Comparison of ENCODE assay signal across 17 cellular contexts in the genomic region with DNA sequence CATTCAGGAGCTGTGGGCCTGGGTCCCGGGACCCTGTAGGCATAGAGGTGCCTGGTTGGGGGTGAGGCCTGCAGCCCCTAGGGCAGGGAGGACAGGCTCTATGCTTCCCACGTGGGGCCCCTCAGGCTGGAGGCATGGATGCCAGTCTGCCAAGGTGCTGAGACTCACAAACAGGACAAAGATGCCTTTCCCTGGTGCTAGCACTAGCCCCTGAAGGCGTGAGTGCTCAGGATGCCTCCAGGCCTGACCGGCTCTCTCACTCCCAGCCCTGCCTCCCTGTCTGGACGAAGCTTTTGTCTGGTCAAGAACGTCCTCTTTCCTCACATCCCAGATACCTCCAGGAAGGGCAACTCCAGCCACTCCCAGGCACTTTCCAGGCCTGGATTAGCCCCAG. TPM values are rescaled to one million over a fixed set of nuclear protein-coding genes. Genes with fewer than 3 reads are reported as not detected.
DNase-seq lines count a peak whose midpoint lies in the region; FAIRE-seq and TF ChIP-seq lines count a peak whose summit lies in the region.
"Had no signal": no experiment of that assay in that cellular context is flagged by ENCODE, and none has a peak within 500 bp of the region (broad histone marks: within the 10 kb centered on the region; RNA-seq: fewer than 3 reads in every experiment).

No MANE protein-coding gene starts in this region.

- H3K9me3 Mint-ChIP-seq in astrocyte (ENCODE audit: unreplicated experiment): no peaks in the 10 kb centered on the region
- H3K9me3 Mint-ChIP-seq: HFFc6; neural crest cell; T-helper 2 cell treated with Interferon-gamma antibody and Interleukin-4, amounts not matched to agents 5 μg/mL and 100 μg/mL, for 36 hours had no signal

- TF ChIP-seq CTCF in astrocyte (IDR thresholded peaks at IDR 0.05; ENCODE audit: insufficient read depth, low read depth, low read length) (no peak), thyroid gland (IDR thresholded peaks at IDR 0.05) (no peak), uterus (IDR thresholded peaks at IDR 0.05) (no peak)

- intact Hi-C loops in thyroid gland (cut with DNase I) (loop anchor here (10.0 kb wide), 1 partner anchor 182 kb away; the partner anchor contains the start of gene SNX15), uterus (cut with DNase I; ENCODE audit: low total_unique reads) (no loop called here)

- H3K36me3 ChIP-seq in HUES48 (ENCODE audit: control insufficient read depth, insufficient read depth, low read length): peaks cover 26% of the 10 kb centered on the region
- H3K36me3 ChIP-seq in astrocyte (ENCODE audit: insufficient read depth, low read length): no peaks in the 10 kb centered on the region
- peaks cover 7 to 11% of the 10 kb centered on the region in 2 donors for H3K36me3 ChIP-seq in thyroid gland
- no peaks in the 10 kb centered on the region for H3K36me3 ChIP-seq in uterus

- no peak overlapping the region for H3K4me2 ChIP-seq in astrocyte (ENCODE audit: low read length)

- H3K79me2 ChIP-seq in astrocyte (ENCODE audit: insufficient read depth, low read length): no peaks in the 10 kb centered on the region

- H3K4me1 ChIP-seq in HUES48 (ENCODE audit: control insufficient read depth, insufficient read depth, low read length) (peaks cover 23% of the 10 kb centered on the region), astrocyte (ENCODE audit: insufficient read depth, low read length) (peaks cover 5% of the 10 kb centered on the region), thyroid gland (peaks cover 16 to 21% of the 10 kb centered on the region in 2 donors), uterus (peaks cover 0 to 5% of the 10 kb centered on the region in 2 donors)

- H3K4me3 Mint-ChIP-seq in astrocyte (ENCODE audit: unreplicated experiment): no peak overlapping the region
- H3K4me3 Mint-ChIP-seq: HFFc6 had no signal

- H3K4me3 ChIP-seq in HUES48 (ENCODE audit: low read depth, low read length) (no peak overlapping the region), astrocyte (ENCODE audit: insufficient read depth, low read depth, low read length) (no peak overlapping the region), thyroid gland (replicated peaks in 1 of 3) (no peak overlapping the region), uterus (no peak overlapping the region)

- H3K9me3 ChIP-seq in HUES48 (ENCODE audit: control insufficient read depth, insufficient read depth, low read length) (no peaks in the 10 kb centered on the region), astrocyte (ENCODE audit: insufficient read depth, low read depth, low read length) (no peaks in the 10 kb centered on the region), thyroid gland (no peaks in the 10 kb centered on the region), uterus (no peaks in the 10 kb centered on the region)

- peaks cover 5% of the 10 kb centered on the region for H3K4me1 Mint-ChIP-seq in astrocyte (ENCODE audit: low read depth, unreplicated experiment)

- TF ChIP-seq POLR2A in thyroid gland (IDR thresholded peaks at IDR 0.05) (no peak), uterus (IDR thresholded peaks at IDR 0.05) (no peak)

- H3K9ac ChIP-seq in HUES48 (ENCODE audit: low read depth, low read length) (no peak overlapping the region), astrocyte (ENCODE audit: low read length) (no peak overlapping the region)

- H3K36me3 Mint-ChIP-seq in astrocyte (ENCODE audit: low read depth, unreplicated experiment): no peaks in the 10 kb centered on the region

- 45 to 57% methylated on average over 5 to 6 of the region's 6 CpGs for WGBS in thyroid gland, 2 donors

- no peaks in the 10 kb centered on the region for H4K20me1 ChIP-seq in astrocyte (ENCODE audit: insufficient read depth, low read length)

- DNase-seq in astrocyte (ENCODE audit: low read depth) (no peak), kidney tubule cell (ENCODE audit: low spot score) (peak; percentile 41), thyroid gland (peak; percentile 23 to 32), putamen (ENCODE audit: low spot score) (no peak), uterus (no peak), T-helper 1 cell (no peak), C1 segment of cervical spinal cord (lab: John Stamatoyannopoulos, UW) (no peak)
- DNase-seq: activated CD4-positive, alpha-beta T cell treated with anti-CD3 and anti-CD28 coated beads, Interleukin-2, amount 50 U/mL, for 48 hours; activated gamma-delta T cell; effector memory CD4-positive, alpha-beta T cell; HFFc6; NCI-H1105 treated with DMSO at 0.1 percent for 48 hours; NCI-H446 treated with DMSO at 0.1 percent for 48 hours; stimulated activated naive CD8-positive, alpha-beta T cell treated with anti-CD3 and anti-CD28 coated beads, Interleukin-15, Interleukin-2, amounts not matched to agents 100 U/mL and 50 U/mL, for 24 hours had no signal

- peak overlapping the region; percentile 79 for H3K27ac ChIP-seq in HUES48 (ENCODE audit: low read depth, low read length)
- H3K27ac ChIP-seq in astrocyte (ENCODE audit: low read depth, low read length): no peak overlapping the region
- peak overlapping the region in 1 of 3 donors; percentile 27 for H3K27ac ChIP-seq in thyroid gland
- no peak overlapping the region for H3K27ac ChIP-seq in uterus

- FAIRE-seq in astrocyte (lab: Jason Lieb, UNC): no peak

- H2AFZ ChIP-seq in astrocyte (ENCODE audit: low read depth, low read length): no peak overlapping the region

- H3K27me3 ChIP-seq in HUES48 (ENCODE audit: control insufficient read depth, insufficient read depth, low read length) (no peaks in the 10 kb centered on the region), astrocyte (ENCODE audit: insufficient read depth, low read length) (no peaks in the 10 kb centered on the region), thyroid gland (no peaks in the 10 kb centered on the region), uterus (no peaks in the 10 kb centered on the region)

- peaks cover 2% of the 10 kb centered on the region for H3K27me3 Mint-ChIP-seq in astrocyte (ENCODE audit: low read depth, unreplicated experiment)

- peak overlapping the region; percentile 78 for H3K27ac Mint-ChIP-seq in astrocyte (ENCODE audit: unreplicated experiment)
- H3K27ac Mint-ChIP-seq: T-helper 2 cell treated with Interferon-gamma antibody and Interleukin-4, amounts not matched to agents 5 μg/mL and 100 μg/mL, for 36 hours had no signal

RNA-seq across cellular contexts. Expression of gene CDC42BPG, which starts 2.1 kb away (rescaled TPM):
- 2.0 and 4.6 TPM in 2 replicates for total RNA-seq in astrocyte
- total RNA-seq in thyroid gland: 10 to 100 TPM in 2 of 4 donors, 1 to 10 TPM in 2; 7.8 to 13.9 (median 10.2) TPM
- 1 to 10 TPM in 1 of 4 donors, under 1 TPM in 3; under 0.01 to 2.7 (median 0.30) TPM for total RNA-seq in uterus

RNA-seq across cellular contexts. Expression of gene MEN1, which starts 32.0 kb away (rescaled TPM):
- total RNA-seq in astrocyte (26.0 and 27.5 TPM in 2 replicates), thyroid gland (10 to 100 TPM; 23.5 to 31.5 (median 25.1) TPM), uterus (10 to 100 TPM in 2 of 4 donors, 1 to 10 TPM in 2; 3.8 to 26.2 (median 14.9) TPM)

RNA-seq across cellular contexts. Expression of gene EHD1, which starts 36.1 kb away (rescaled TPM):
- total RNA-seq in astrocyte: 182 and 201 TPM in 2 replicates
- 10 to 100 TPM; 53.5 to 90.7 (median 67.4) TPM for total RNA-seq in thyroid gland
- total RNA-seq in uterus: 10 to 100 TPM in 3 of 4 donors, 1 to 10 TPM in 1; 3.5 to 78.7 (median 36.9) TPM

RNA-seq across cellular contexts. Expression of gene MAP4K2, which starts 39.3 kb away (rescaled TPM):
- 11.2 and 12.3 TPM in 2 replicates for total RNA-seq in astrocyte
- 10 to 100 TPM; 35.5 to 77.8 (median 37.5) TPM for total RNA-seq in thyroid gland
- total RNA-seq in uterus: 10 to 100 TPM; 10.2 to 49.1 (median 24.4) TPM

Comparison
In these comparisons a context has a peak if more than half of its experiments do, and no peak if none do; other contexts are left out.
1. DNase-seq: peak in kidney tubule cell (single experiment) and thyroid gland (2 of 2); none in astrocyte (single experiment), putamen (single experiment), uterus (0 of 2), T-helper 1 cell (0 of 5) and C1 segment of cervical spinal cord (0 of 14).